ENCODE assay signal across 8 cellular contexts in genomic region chr3:53255775-53256703, GRCh38. TPM values are rescaled to one million over a fixed set of nuclear protein-coding genes. Genes with fewer than 3 reads are reported as not detected.
DNase-seq lines count a peak whose midpoint lies in the region; ATAC-seq and TF ChIP-seq lines count a peak whose summit lies in the region.

Gene TKT, minus strand, starts transcription at chr3:53256022. Its CDS starts 80 bp downstream, at chr3:53255942.

- DNase-seq in AG09309 (ENCODE audit: low read depth) (no peak), NCI-H526 treated with DMSO at 0.1 percent for 48 hours (lab: John Stamatoyannopoulos, UW) (peak; percentile 58), dorsolateral prefrontal cortex (peak; percentile 74 to 89 (median 84)), lower leg skin (ENCODE audit: low spot score in 2 of 2) (peak; percentile 62 to 96)
- DNase-seq in activated CD4-positive, alpha-beta T cell treated with anti-CD3 and anti-CD28 coated beads, Interleukin-2, amount 50 U/mL, for 48 hours, result peak; percentile 84 to 86
- DNase-seq in stimulated activated CD4-positive, alpha-beta T cell treated with anti-CD3 and anti-CD28 coated beads, Interleukin-4, amount 100 ng/mL, for 4 hours, result peak; percentile 76 to 85

- H3K4me3 ChIP-seq in AG09309 (ENCODE audit: control insufficient read depth, low read depth, low read length), result peak within 1 kb of the TSS; percentile 93
- peak within 1 kb of the TSS; percentile 69 to 97 (median 88) for H3K4me3 ChIP-seq in dorsolateral prefrontal cortex
- peak within 1 kb of the TSS; percentile 89 for H3K4me3 ChIP-seq in lower leg skin (ENCODE audit: low read depth, poor library complexity, severe bottlenecking)

- intact Hi-C loops in dorsolateral prefrontal cortex (cut with DNase I) (loop anchor here (5.0 to 10.0 kb wide), 2 partner anchors 91 to 239 kb away; partner anchors contain the start of genes DCP1A (in 2 of the 2) and CACNA1D (in 1 of the 2)), lower leg skin (cut with DNase I; ENCODE audit: low total_unique reads) (no loop called here)

- no peak for TF ChIP-seq POLR2A in lower leg skin (IDR thresholded peaks at IDR 0.05)

- WGBS in lower leg skin, 2 donors, result 35 to 45% methylated on average over 21 to 24 of the region's 66 CpGs

- H3K27ac ChIP-seq in dorsolateral prefrontal cortex, result peak within 1 kb of the TSS; percentile 45 to 95 (median 87)

- no peak for TF ChIP-seq CTCF in AG09309 (IDR thresholded peaks at IDR 0.05; ENCODE audit: control insufficient read depth, insufficient read depth, low read depth, low read length, missing control alignments)
- TF ChIP-seq CTCF in dorsolateral prefrontal cortex (IDR thresholded peaks at IDR 0.05 in 54 of 56, conservative IDR thresholded peaks at IDR 0.05 in 2 of 56; ENCODE audit: low read depth in 1 of 56, partially characterized antibody in 56 of 56), result peak in 3 of 56 donors; percentile 6 to 14 (median 12)
- no peak for TF ChIP-seq CTCF in lower leg skin (IDR thresholded peaks at IDR 0.05)

- ATAC-seq in GM18907 (IDR thresholded peaks at IDR 0.05; ENCODE audit: unreplicated experiment), result peak; percentile 53
- ATAC-seq in HG03139 (IDR thresholded peaks at IDR 0.05; ENCODE audit: unreplicated experiment), result peak; percentile 62

- H3K27me3 ChIP-seq in dorsolateral prefrontal cortex, result no peaks in the 10 kb centered on the region

RNA-seq across cellular contexts. Expression of gene TKT, which starts in this region (rescaled TPM):
- total RNA-seq in dorsolateral prefrontal cortex (100 to 1,000 TPM; 130 to 245 (median 170) TPM), lower leg skin (100 to 1,000 TPM in 3 of 4 donors, 10 to 100 TPM in 1; 98.1 to 195 (median 154) TPM)
